8 cellular contexts compared by ENCODE assay signal in genomic region chr9:100411472-100412270, GRCh38. TPM values are rescaled to one million over a fixed set of nuclear protein-coding genes. Genes with fewer than 3 reads are reported as not detected.
DNase-seq lines count a peak whose midpoint lies in the region; ATAC-seq and TF ChIP-seq lines count a peak whose summit lies in the region.

No MANE protein-coding gene starts in this region.

- peak overlapping the region; percentile 85 for H3K4me3 Mint-ChIP-seq in progenitor cell of endocrine pancreas (ENCODE audit: low read depth)

- peak; percentile 100 for ATAC-seq in HG02642 (IDR thresholded peaks at IDR 0.05; ENCODE audit: poor library complexity, unreplicated experiment)
- ATAC-seq in left ventricle myocardium superior: peak; percentile 100

- no peaks in the 10 kb centered on the region for H3K36me3 Mint-ChIP-seq in progenitor cell of endocrine pancreas (ENCODE audit: insufficient read depth)

- no peaks in the 10 kb centered on the region for H3K27me3 Mint-ChIP-seq in progenitor cell of endocrine pancreas

- peak; percentile 84 for DNase-seq in GM12864 (ENCODE audit: low read depth)
- DNase-seq in NCI-H1417 (lab: John Stamatoyannopoulos, UW): peak; percentile 90 to 99 (median 96)
- peak; percentile 80 for DNase-seq in T follicular helper cell (ENCODE audit: low read depth)
- DNase-seq in amniotic stem cell (lab: John Stamatoyannopoulos, UW): peak; percentile 89
- DNase-seq in left ventricle myocardium superior: peak; percentile 92
- peak; percentile 69 for DNase-seq in progenitor cell of endocrine pancreas (ENCODE audit: low spot score, unreplicated experiment)
- peak; percentile 91 for DNase-seq in ureter (ENCODE audit: low spot score)

- H3K4me3 ChIP-seq in GM12864 (ENCODE audit: low read depth, low read length): peak overlapping the region; percentile 57

- TF ChIP-seq CTCF in GM12864 (IDR thresholded peaks at IDR 0.05; ENCODE audit: low read depth, low read length, missing control alignments) (no peak), progenitor cell of endocrine pancreas (IDR thresholded peaks at IDR 0.05; ENCODE audit: unreplicated experiment) (no peak)

- H3K9me3 Mint-ChIP-seq in progenitor cell of endocrine pancreas (ENCODE audit: low read depth): peaks cover 8% of the 10 kb centered on the region

- intact Hi-C loops in left ventricle myocardium superior (cut with micrococcal nuclease): no loop called here

- H3K4me1 Mint-ChIP-seq in progenitor cell of endocrine pancreas (ENCODE audit: low read depth): peaks cover 3% of the 10 kb centered on the region

- H3K27ac Mint-ChIP-seq in progenitor cell of endocrine pancreas: peak overlapping the region; percentile 89

RNA-seq across cellular contexts. Expression of gene MSANTD3, which starts 15.3 kb away (rescaled TPM):
- 18.1 TPM for total RNA-seq in left ventricle myocardium superior
- total RNA-seq in progenitor cell of endocrine pancreas: 39.8 and 44.2 TPM in 2 replicates
- 12.3 TPM for total RNA-seq in ureter

RNA-seq across cellular contexts. Expression of gene TEX10, which starts 58.9 kb away (rescaled TPM):
- total RNA-seq in left ventricle myocardium superior: 8.3 TPM
- total RNA-seq in progenitor cell of endocrine pancreas: 35.1 and 38.6 TPM in 2 replicates
- total RNA-seq in ureter: 17.8 TPM

Comparison
In these comparisons a context has a peak if more than half of its experiments do, and no peak if none do; other contexts are left out.
1. Peak in every context shown above with its lines: DNase-seq, ATAC-seq and H3K4me3 ChIP-seq.